Comparison of ENCODE assay signal across 8 cellular contexts in the genomic region with DNA sequence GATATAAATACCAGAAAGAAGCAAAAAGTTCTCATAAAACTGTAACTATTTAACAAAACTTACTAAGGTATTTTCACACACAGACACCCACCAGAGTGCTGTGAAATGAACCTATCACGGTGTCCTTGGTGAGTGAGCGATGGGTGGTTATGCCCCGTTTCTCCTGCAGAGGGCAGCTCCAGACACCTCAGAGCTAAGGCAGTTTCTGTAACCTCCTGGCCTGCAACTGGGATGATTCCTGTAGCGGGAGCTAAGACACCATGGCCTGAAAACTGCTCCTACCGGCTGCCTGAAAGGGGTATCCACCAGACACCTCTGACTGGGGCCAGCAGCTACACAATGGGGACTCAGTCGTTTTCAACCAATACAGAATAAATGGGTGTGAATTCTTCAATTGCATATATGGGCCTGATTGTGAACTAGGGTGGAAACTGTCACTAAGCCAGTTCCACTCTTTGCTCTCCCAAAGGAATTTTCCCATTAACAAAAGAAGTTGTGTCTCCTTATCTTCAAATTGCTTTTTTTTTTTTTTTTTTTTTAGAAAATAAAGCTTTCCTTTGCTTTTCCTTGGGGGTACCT.
A peak's percentile ranks its signal among the peaks of the same experiment; 100 is the strongest.
DNase-seq lines count a peak whose midpoint lies in the region; ATAC-seq, FAIRE-seq and TF ChIP-seq lines count a peak whose summit lies in the region.

No MANE protein-coding gene starts in this region.

- peak; percentile 96 for ATAC-seq in GM21737 (IDR thresholded peaks at IDR 0.05; ENCODE audit: unreplicated experiment)

- no peak overlapping the region for H3K4me3 Mint-ChIP-seq in osteocyte (ENCODE audit: unreplicated experiment)

- H3K4me1 ChIP-seq in SJCRH30, result no peaks in the 10 kb centered on the region

- H3K27ac Mint-ChIP-seq in osteocyte (ENCODE audit: unreplicated experiment), result no peak overlapping the region

- H3K4me1 Mint-ChIP-seq in osteocyte (ENCODE audit: unreplicated experiment), result no peaks in the 10 kb centered on the region

- peak; percentile 60 for DNase-seq in activated CD8-positive, alpha-beta memory T cell treated with anti-CD3 and anti-CD28 coated beads for 24 hours
- DNase-seq in activated CD8-positive, alpha-beta memory T cell treated with anti-CD3 and anti-CD28 coated beads, Interleukin-2, amount 50 U/mL, for 4 hours, result no peak
- peak; percentile 56 for DNase-seq in HTR-8/SVneo (ENCODE audit: insufficient read length, low spot score)
- peak; percentile 50 to 75 for DNase-seq in SJCRH30
- peak; percentile 81 for DNase-seq in ecto neural progenitor cell (ENCODE audit: low spot score)
- no peak for DNase-seq in osteocyte (ENCODE audit: extremely low spot score, unreplicated experiment)
- no peak for DNase-seq in NCI-H345 (lab: John Stamatoyannopoulos, UW)

- H3K9me3 ChIP-seq in SJCRH30 (replicated peaks), result no peaks in the 10 kb centered on the region

- FAIRE-seq in HTR-8/SVneo (lab: Jason Lieb, UNC), result no peak

- peak; percentile 74 for TF ChIP-seq CTCF in osteocyte (IDR thresholded peaks at IDR 0.05)

- no peaks in the 10 kb centered on the region for H3K36me3 Mint-ChIP-seq in osteocyte (ENCODE audit: unreplicated experiment)

- H3K4me3 ChIP-seq in SJCRH30, result no peak overlapping the region

- no peaks in the 10 kb centered on the region for H3K27me3 ChIP-seq in SJCRH30

- H3K36me3 ChIP-seq in SJCRH30, result no peaks in the 10 kb centered on the region

- H3K9me3 Mint-ChIP-seq in osteocyte (ENCODE audit: unreplicated experiment), result no peaks in the 10 kb centered on the region

- no peak overlapping the region for H3K27ac ChIP-seq in SJCRH30

- peaks cover 8% of the 10 kb centered on the region for H3K27me3 Mint-ChIP-seq in osteocyte (ENCODE audit: unreplicated experiment)

Comparison
In these comparisons a context has a peak if more than half of its experiments do, and no peak if none do; other contexts are left out.
1. DNase-seq: peak in activated CD8-positive, alpha-beta memory T cell treated with anti-CD3 and anti-CD28 coated beads for 24 hours (single experiment), HTR-8/SVneo (single experiment), SJCRH30 (2 of 2) and ecto neural progenitor cell (single experiment); none in activated CD8-positive, alpha-beta memory T cell treated with anti-CD3 and anti-CD28 coated beads, Interleukin-2, amount 50 U/mL, for 4 hours (single experiment), osteocyte (single experiment) and NCI-H345 (single experiment).